18 cellular contexts compared by ENCODE assay signal in genomic region chr19:49636230-49636932, GRCh38. TPM values are rescaled to one million over a fixed set of nuclear protein-coding genes. Genes with fewer than 3 reads are reported as not detected.
A peak's percentile ranks its signal among the peaks of the same experiment; 100 is the strongest.
DNase-seq lines count a peak whose midpoint lies in the region; TF ChIP-seq lines count a peak whose summit lies in the region.
"Had no signal": no experiment of that assay in that cellular context is flagged by ENCODE, and none has a peak within 500 bp of the region (broad histone marks: within the 10 kb centered on the region; RNA-seq: fewer than 3 reads in every experiment).

No MANE protein-coding gene starts in this region.

- H3K4me2 ChIP-seq in mammary epithelial cell (ENCODE audit: insufficient read depth, low read depth, low read length): no peak overlapping the region

- no peaks in the 10 kb centered on the region for H3K9me3 Mint-ChIP-seq in MCF 10A (ENCODE audit: unreplicated experiment)
- H3K9me3 Mint-ChIP-seq in brain: no peaks in the 10 kb centered on the region
- no peaks in the 10 kb centered on the region for H3K9me3 Mint-ChIP-seq in mesothelial cell of epicardium
- no peaks in the 10 kb centered on the region for H3K9me3 Mint-ChIP-seq in type B pancreatic cell
- H3K9me3 Mint-ChIP-seq: activated naive CD4-positive, alpha-beta T cell treated with anti-CD3 and anti-CD28 coated beads, Interleukin-2, amount 50 U/mL, for 72 hours; effector memory CD8-positive, alpha-beta T cell; stimulated activated naive CD8-positive, alpha-beta T cell treated with anti-CD3 and anti-CD28 coated beads, Interleukin-15, Interleukin-2, amounts not matched to agents 100 ng/mL and 50 ng/mL, for 24 hours had no signal

- POLR2A ChIA-PET in MCF 10A (lab: Yijun Ruan, JAX): interaction anchor here (0.6 to 2.9 kb wide), 5 partner anchors 19 to 347 kb away, joined by 3 to 10 read pairs (median 3); no protein-coding TSS in a partner anchor

- H3K4me1 ChIP-seq in mammary epithelial cell (ENCODE audit: insufficient read depth, low read length): peaks cover 15% of the 10 kb centered on the region

- no peaks in the 10 kb centered on the region for H3K27me3 Mint-ChIP-seq in MCF 10A (ENCODE audit: insufficient read depth, unreplicated experiment)
- H3K27me3 Mint-ChIP-seq in brain: peaks cover 6% of the 10 kb centered on the region
- H3K27me3 Mint-ChIP-seq in mesothelial cell of epicardium (ENCODE audit: low read depth): no peaks in the 10 kb centered on the region
- H3K27me3 Mint-ChIP-seq in type B pancreatic cell: no peaks in the 10 kb centered on the region
- H3K27me3 Mint-ChIP-seq: effector memory CD8-positive, alpha-beta T cell; stimulated activated naive CD8-positive, alpha-beta T cell treated with anti-CD3 and anti-CD28 coated beads, Interleukin-15, Interleukin-2, amounts not matched to agents 100 ng/mL and 50 ng/mL, for 24 hours had no signal

- DNase-seq in MCF 10A (ENCODE audit: unreplicated experiment): no peak
- DNase-seq in mammary epithelial cell: no peak
- DNase-seq in mesothelial cell of epicardium (ENCODE audit: low spot score in 2 of 2, unreplicated experiment in 2 of 2): no peak
- DNase-seq in type B pancreatic cell (ENCODE audit: extremely low spot score, unreplicated experiment): no peak
- DNase-seq in CD1c-positive myeloid dendritic cell (ENCODE audit: extremely low spot score): no peak
- no peak for DNase-seq in NCI-H1436 treated with DMSO at 0.1 percent for 48 hours (lab: John Stamatoyannopoulos, UW)
- no peak for DNase-seq in cerebellar nuclear complex (lab: John Stamatoyannopoulos, UW)
- DNase-seq: activated CD8-positive, alpha-beta memory T cell treated with anti-CD3 and anti-CD28 coated beads, Interleukin-2, amount 50 U/mL, for 4 hours; effector memory CD8-positive, alpha-beta T cell; GF-D8; Karpas-422; left lung; NCI-H345 had no signal

- dilution Hi-C loops in mammary epithelial cell (cut with HindIII; ENCODE audit: low sequenced_read_pairs): no loop called here

- no peak overlapping the region for H3K4me3 ChIP-seq in mammary epithelial cell (replicated peaks in 1 of 3; ENCODE audit: insufficient read depth in 1 of 3, low read depth in 2 of 3, low read length in 3 of 3)
- H3K4me3 ChIP-seq: cardiac muscle cell, left lung, SJSA1 had no signal

- no peak overlapping the region for H3K9ac ChIP-seq in mammary epithelial cell (ENCODE audit: insufficient read depth, low read length)

- no peaks in the 10 kb centered on the region for H3K36me3 ChIP-seq in mammary epithelial cell (ENCODE audit: insufficient read depth, low read length)
- H3K36me3 ChIP-seq: cardiac muscle cell had no signal

- TF ChIP-seq CTCF in MCF 10A (IDR thresholded peaks at IDR 0.05; ENCODE audit: unreplicated experiment): no peak
- TF ChIP-seq CTCF in mammary epithelial cell (conservative IDR thresholded peaks at IDR 0.05 in 1 of 2, IDR thresholded peaks at IDR 0.05 in 1 of 2; ENCODE audit: extremely low read depth in 1 of 2, insufficient read depth in 1 of 2, low read depth in 1 of 2, low read length in 2 of 2): no peak
- TF ChIP-seq CTCF in brain (conservative IDR thresholded peaks at IDR 0.05): no peak
- TF ChIP-seq CTCF in mesothelial cell of epicardium (IDR thresholded peaks at IDR 0.05; ENCODE audit: unreplicated experiment): no peak
- TF ChIP-seq CTCF in type B pancreatic cell (conservative IDR thresholded peaks at IDR 0.05): no peak

- H3K36me3 Mint-ChIP-seq in MCF 10A (ENCODE audit: insufficient read depth, unreplicated experiment): peaks cover 38% of the 10 kb centered on the region
- peaks cover 4% of the 10 kb centered on the region for H3K36me3 Mint-ChIP-seq in brain
- no peaks in the 10 kb centered on the region for H3K36me3 Mint-ChIP-seq in mesothelial cell of epicardium
- no peaks in the 10 kb centered on the region for H3K36me3 Mint-ChIP-seq in type B pancreatic cell

- no peak overlapping the region for H3K27ac ChIP-seq in mammary epithelial cell (ENCODE audit: insufficient read depth, low read depth, low read length)
- H3K27ac ChIP-seq: SJSA1 had no signal

- CTCF ChIA-PET in MCF 10A (lab: Yijun Ruan, JAX) (interaction anchor here (0.6 to 0.9 kb wide), 5 partner anchors 20 to 269 kb away, joined by 3 read pairs; no protein-coding TSS in a partner anchor), mammary epithelial cell (lab: Charles Lee; ENCODE audit: low non-redundant PET) (no interaction called here)

- WGBS in mammary epithelial cell (ENCODE audit: low coverage, missing lambda C conversion rate): 94% methylated on average over 19 of the region's 31 CpGs

- no peak overlapping the region for H3K4me3 Mint-ChIP-seq in MCF 10A (ENCODE audit: unreplicated experiment)
- H3K4me3 Mint-ChIP-seq in brain: no peak overlapping the region
- peak overlapping the region; percentile 8 for H3K4me3 Mint-ChIP-seq in mesothelial cell of epicardium
- peak overlapping the region; percentile 14 for H3K4me3 Mint-ChIP-seq in type B pancreatic cell
- H3K4me3 Mint-ChIP-seq: effector memory CD8-positive, alpha-beta T cell; stimulated activated naive CD8-positive, alpha-beta T cell treated with anti-CD3 and anti-CD28 coated beads, Interleukin-15, Interleukin-2, amounts not matched to agents 100 ng/mL and 50 ng/mL, for 24 hours had no signal

- intact Hi-C loops in MCF 10A (cut with micrococcal nuclease): no loop called here
- intact Hi-C loops in mammary epithelial cell (cut with micrococcal nuclease): no loop called here

- no peaks in the 10 kb centered on the region for H4K20me1 ChIP-seq in mammary epithelial cell (ENCODE audit: insufficient read depth, low read length)

- H3K27ac Mint-ChIP-seq in MCF 10A (ENCODE audit: low read depth, unreplicated experiment): peak overlapping the region; percentile 7
- H3K27ac Mint-ChIP-seq in brain: peak overlapping the region in 4 of 5 experiments; percentile 50 to 91 (median 76)
- peak overlapping the region; percentile 78 for H3K27ac Mint-ChIP-seq in mesothelial cell of epicardium
- no peak overlapping the region for H3K27ac Mint-ChIP-seq in type B pancreatic cell
- H3K27ac Mint-ChIP-seq: stimulated activated naive CD8-positive, alpha-beta T cell treated with anti-CD3 and anti-CD28 coated beads, Interleukin-15, Interleukin-2, amounts not matched to agents 100 ng/mL and 50 ng/mL, for 24 hours had no signal

- in situ Hi-C loops in mammary epithelial cell (cut with MboI; ENCODE audit: low sequenced_read_pairs in 2 of 2): no loop called here

- H3K4me1 Mint-ChIP-seq in MCF 10A (ENCODE audit: insufficient read depth, unreplicated experiment) (peaks cover 24% of the 10 kb centered on the region), brain (peaks cover 53% of the 10 kb centered on the region), mesothelial cell of epicardium (peaks cover 41% of the 10 kb centered on the region), type B pancreatic cell (ENCODE audit: unreplicated experiment) (peaks cover 38% of the 10 kb centered on the region)

- peaks cover 3% of the 10 kb centered on the region for H3K79me2 ChIP-seq in mammary epithelial cell (ENCODE audit: insufficient read depth, low read length)

- H2AFZ ChIP-seq in mammary epithelial cell (ENCODE audit: low read depth, low read length): no peak overlapping the region

- no TSS peak for BruUV-seq in MCF 10A (replicated peaks; lab: Mats Ljungman, UMichigan)
- no TSS peak for BruUV-seq in mammary epithelial cell (replicated peaks; lab: Mats Ljungman, UMichigan)

- H3K9me3 ChIP-seq in mammary epithelial cell (replicated peaks; ENCODE audit: insufficient read depth, low read length): no peaks in the 10 kb centered on the region
- H3K9me3 ChIP-seq: left lung, SJSA1 had no signal

- no peaks in the 10 kb centered on the region for H3K27me3 ChIP-seq in mammary epithelial cell (ENCODE audit: insufficient read depth, low read length)
- H3K27me3 ChIP-seq: cardiac muscle cell, left lung, SJSA1 had no signal

RNA-seq across cellular contexts. Expression of gene RRAS, which starts 3.6 kb away (rescaled TPM):
- 37.6 and 56.5 TPM in 2 replicates for total RNA-seq in MCF 10A (2022)
- total RNA-seq in mammary epithelial cell: 10 to 100 TPM; 20.5 to 84.2 TPM
- 120 TPM for polyA plus RNA-seq in mammary epithelial cell
- 50.6 TPM for polyA minus RNA-seq in mammary epithelial cell
- 18.8 TPM for polyA plus RNA-seq in brain (ENCODE audit: insufficient read depth, low read depth, low replicate concordance)
- total RNA-seq in mesothelial cell of epicardium: 26.0 to 28.6 TPM (median 26.9 TPM) in 3 replicates
- 10.6 and 16.0 TPM in 2 replicates for total RNA-seq in type B pancreatic cell (ENCODE audit: low replicate concordance)

RNA-seq across cellular contexts. Expression of gene SCAF1, which starts 5.6 kb away (rescaled TPM):
- total RNA-seq in MCF 10A (2022): 81.3 and 101 TPM in 2 replicates
- total RNA-seq in mammary epithelial cell: 10 to 100 TPM; 24.2 to 91.5 TPM
- 22.1 TPM for polyA plus RNA-seq in mammary epithelial cell
- polyA minus RNA-seq in mammary epithelial cell: 13.4 TPM
- polyA plus RNA-seq in brain (ENCODE audit: insufficient read depth, low read depth, low replicate concordance): 67.3 TPM
- total RNA-seq in mesothelial cell of epicardium: 87.3 to 89.9 TPM (median 88.9 TPM) in 3 replicates
- total RNA-seq in type B pancreatic cell (ENCODE audit: low replicate concordance): 75.0 and 78.1 TPM in 2 replicates

RNA-seq across cellular contexts. Expression of gene IRF3, which starts 29.3 kb away (rescaled TPM):
- 65.6 and 82.2 TPM in 2 replicates for total RNA-seq in MCF 10A (2022)
- total RNA-seq in mammary epithelial cell: 10 to 100 TPM; 39.7 to 94.2 TPM
- 67.8 TPM for polyA plus RNA-seq in mammary epithelial cell
- 36.3 TPM for polyA minus RNA-seq in mammary epithelial cell
- polyA plus RNA-seq in brain (ENCODE audit: insufficient read depth, low read depth, low replicate concordance): 80.8 TPM
- 89.4 to 101 TPM (median 95.0 TPM) in 3 replicates for total RNA-seq in mesothelial cell of epicardium
- total RNA-seq in type B pancreatic cell (ENCODE audit: low replicate concordance): 81.4 and 86.6 TPM in 2 replicates

RNA-seq across cellular contexts. Expression of gene BCL2L12, which starts 29.4 kb away (rescaled TPM):
- total RNA-seq in MCF 10A (2022): 29.4 and 36.0 TPM in 2 replicates
- total RNA-seq in mammary epithelial cell: 10 to 100 TPM in 1 of 2 donors, 1 to 10 TPM in 1; 4.3 to 43.1 TPM
- 24.8 TPM for polyA plus RNA-seq in mammary epithelial cell
- 10.5 TPM for polyA minus RNA-seq in mammary epithelial cell
- polyA plus RNA-seq in brain (ENCODE audit: insufficient read depth, low read depth, low replicate concordance): 11.5 TPM
- 44.5 to 46.0 TPM (median 44.7 TPM) in 3 replicates for total RNA-seq in mesothelial cell of epicardium
- 40.8 and 49.2 TPM in 2 replicates for total RNA-seq in type B pancreatic cell (ENCODE audit: low replicate concordance)

RNA-seq across cellular contexts. Expression of gene PRMT1, which starts 40.7 kb away (rescaled TPM):
- total RNA-seq in MCF 10A (2022): 236 and 304 TPM in 2 replicates
- 100 to 1,000 TPM; 173 to 194 TPM for total RNA-seq in mammary epithelial cell
- 383 TPM for polyA plus RNA-seq in mammary epithelial cell
- 226 TPM for polyA minus RNA-seq in mammary epithelial cell
- 243 TPM for polyA plus RNA-seq in brain (ENCODE audit: insufficient read depth, low read depth, low replicate concordance)
- total RNA-seq in mesothelial cell of epicardium: 273 to 283 TPM (median 280 TPM) in 3 replicates
- 131 and 195 TPM in 2 replicates for total RNA-seq in type B pancreatic cell (ENCODE audit: low replicate concordance)

Comparison
In these comparisons a context has a peak if more than half of its experiments do, and no peak if none do; other contexts are left out.
1. H3K4me3 Mint-ChIP-seq: peak in mesothelial cell of epicardium (single experiment) and type B pancreatic cell (single experiment); none in MCF 10A (single experiment) and brain (0 of 5).